ENCODE assay signal across 28 cellular contexts in the genomic region with DNA sequence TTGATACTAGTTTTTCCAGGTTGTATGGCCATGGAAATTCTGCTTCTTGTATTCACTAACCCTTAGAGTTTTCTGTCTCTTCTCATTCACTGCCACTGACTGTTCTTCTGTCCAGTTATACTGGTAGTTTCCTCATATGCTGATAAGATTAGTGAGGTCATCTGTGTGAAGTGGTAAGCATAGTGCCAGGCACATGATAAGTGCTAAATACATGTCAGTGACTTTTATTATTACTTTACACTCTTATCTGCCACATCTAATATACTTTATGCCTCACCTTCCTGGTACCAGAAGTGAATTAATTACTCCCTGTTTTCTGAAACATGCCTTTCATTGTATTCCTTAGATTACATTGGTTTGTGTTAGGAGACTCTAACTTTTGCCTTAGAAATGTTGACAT.
DNase-seq lines count a peak whose midpoint lies in the region; ATAC-seq and TF ChIP-seq lines count a peak whose summit lies in the region.
"Had no signal": no experiment of that assay in that cellular context is flagged by ENCODE, and none has a peak within 500 bp of the region (broad histone marks: within the 10 kb centered on the region; RNA-seq: fewer than 3 reads in every experiment).

No MANE protein-coding gene starts in this region.

- intact Hi-C loops in body of pancreas (cut with DNase I) (no loop called here), left cardiac atrium (cut with DNase I) (no loop called here), PC-9 (cut with micrococcal nuclease; ENCODE audit: unreplicated experiment) (no loop called here)

- no peak overlapping the region for H2AK5ac ChIP-seq in trophoblast cell (ENCODE audit: low read length)

- peaks cover 25% of the 10 kb centered on the region for H3K36me3 Mint-ChIP-seq in activated naive CD8-positive, alpha-beta T cell treated with anti-CD3 and anti-CD28 coated beads, Interleukin-2, amount 50 U/mL, for 24 hours (ENCODE audit: low read depth)

- H3K27ac ChIP-seq in body of pancreas (no peak overlapping the region), trophoblast cell (ENCODE audit: low read depth, low read length) (no peak overlapping the region), PC-9 (no peak overlapping the region)
- H3K27ac ChIP-seq: tibial nerve had no signal

- H3K4me3 Mint-ChIP-seq in activated naive CD8-positive, alpha-beta T cell treated with anti-CD3 and anti-CD28 coated beads, Interleukin-2, amount 50 U/mL, for 24 hours, result no peak overlapping the region
- H3K4me3 Mint-ChIP-seq: activated CD8-positive, alpha-beta memory T cell treated with anti-CD3 and anti-CD28 coated beads, Interleukin-2, amount 10 ng/mL, durations not matched to agents 7 days and 5 days; CD8-positive, alpha-beta memory T cell; dendritic cell treated with granulocyte-macrophage colony-stimulating factor and Interleukin-4, amounts not matched to agents 40 ng/mL and 50 ng/mL, for 4 days; IgD-negative memory B cell; memory B cell; stimulated activated naive CD8-positive, alpha-beta T cell treated with anti-CD3 and anti-CD28 coated beads, Interleukin-15, amount 100 ng/mL, for 72 hours; WTC11 had no signal

- H2BK120ac ChIP-seq in trophoblast cell (ENCODE audit: insufficient read depth, low read length, poor library complexity), result no peak overlapping the region

- H4K91ac ChIP-seq in trophoblast cell (ENCODE audit: low read depth, low read length), result no peak overlapping the region

- no peaks in the 10 kb centered on the region for H3K9me2 ChIP-seq in PC-9 (ENCODE audit: insufficient read depth)

- H2BK12ac ChIP-seq in trophoblast cell (ENCODE audit: low read length), result no peak overlapping the region

- no peak overlapping the region for H2AFZ ChIP-seq in trophoblast cell (ENCODE audit: insufficient read depth, low read length, poor library complexity)
- H2AFZ ChIP-seq in PC-9, result no peak overlapping the region

- H3K27me3 ChIP-seq in body of pancreas (no peaks in the 10 kb centered on the region), trophoblast cell (ENCODE audit: insufficient read depth, low read length) (no peaks in the 10 kb centered on the region), PC-9 (ENCODE audit: insufficient read depth, low read depth) (no peaks in the 10 kb centered on the region)
- H3K27me3 ChIP-seq: BE2C, tibial nerve had no signal

- no peak overlapping the region for H3K4ac ChIP-seq in trophoblast cell (ENCODE audit: low read depth, low read length)

- H3K9ac ChIP-seq in trophoblast cell (ENCODE audit: low read length), result no peak overlapping the region

- CTCF ChIA-PET in PC-9 (lab: Charles Lee), result no interaction called here

- H3K9me3 Mint-ChIP-seq in activated naive CD8-positive, alpha-beta T cell treated with anti-CD3 and anti-CD28 coated beads, Interleukin-2, amount 50 U/mL, for 24 hours, result peaks cover 14% of the 10 kb centered on the region

- H4K8ac ChIP-seq in trophoblast cell (ENCODE audit: low read depth, low read length), result no peak overlapping the region

- no peak overlapping the region for H3K23ac ChIP-seq in trophoblast cell (ENCODE audit: low read length)

- H3K18ac ChIP-seq in trophoblast cell (ENCODE audit: low read length), result no peak overlapping the region

- POLR2A ChIA-PET in PC-9 (lab: Charles Lee; ENCODE audit: unreplicated experiment), result interaction anchor here (0.7 kb wide), 1 partner anchor 8 kb away, joined by 3 read pairs; no protein-coding TSS in a partner anchor

- peak; percentile 55 for DNase-seq in HuH-7 (ENCODE audit: low spot score)
- no peak for DNase-seq in body of pancreas
- no peak for DNase-seq in left cardiac atrium
- DNase-seq in trophoblast cell, result peak; percentile 42 to 87
- DNase-seq in PC-9, result no peak
- no peak for DNase-seq in activated naive CD8-positive, alpha-beta T cell treated with anti-CD3 and anti-CD28 coated beads, Interleukin-2, amount 50 U/mL, for 24 hours
- DNase-seq: activated CD8-positive, alpha-beta memory T cell treated with anti-CD3 and anti-CD28 coated beads, Interleukin-2, amount 10 ng/mL, durations not matched to agents 7 days and 5 days; activated naive CD4-positive, alpha-beta T cell treated with Interleukin-2 at 50 U/mL for 16 hours; amygdala; BE2C; CD8-positive, alpha-beta memory T cell; DMS153; NCI-H1048; NCI-H1694 treated with DMSO at 0.1 percent for 48 hours; NCI-H2171; NCI-H524; NK-92 treated with Interleukin-12 subunit alpha and Interleukin-12 subunit beta, amount 100 ng/mL, for 24 hours; posterior cingulate gyrus; SHP77 treated with DMSO at 0.1 percent for 48 hours; stimulated activated CD8-positive, alpha-beta memory T cell treated with anti-CD3 and anti-CD28 coated beads, Interleukin-4, amount 100 ng/mL, for 48 hours; stimulated activated naive CD8-positive, alpha-beta T cell treated with anti-CD3 and anti-CD28 coated beads, Interleukin-15, amount 100 ng/mL, for 72 hours had no signal

- no peak overlapping the region for H3K27ac Mint-ChIP-seq in activated naive CD8-positive, alpha-beta T cell treated with anti-CD3 and anti-CD28 coated beads, Interleukin-2, amount 50 U/mL, for 24 hours
- H3K27ac Mint-ChIP-seq: activated CD8-positive, alpha-beta memory T cell treated with anti-CD3 and anti-CD28 coated beads, Interleukin-2, amount 10 ng/mL, durations not matched to agents 7 days and 5 days; CD8-positive, alpha-beta memory T cell; dendritic cell treated with granulocyte-macrophage colony-stimulating factor and Interleukin-4, amounts not matched to agents 40 ng/mL and 50 ng/mL, for 4 days; IgD-negative memory B cell; memory B cell; stimulated activated naive CD8-positive, alpha-beta T cell treated with anti-CD3 and anti-CD28 coated beads, Interleukin-15, amount 100 ng/mL, for 72 hours; WTC11 had no signal

- H3K36me3 ChIP-seq in body of pancreas (replicated peaks in 1 of 2; ENCODE audit: insufficient read depth in 1 of 2, low read depth in 2 of 2), result peaks cover 0 to 5% of the 10 kb centered on the region in 2 donors
- H3K36me3 ChIP-seq in trophoblast cell (ENCODE audit: control insufficient read depth in 1 of 2, insufficient read depth in 2 of 2, low read length in 2 of 2), result peaks cover 8 to 24% of the 10 kb centered on the region in 2 experiments
- no peaks in the 10 kb centered on the region for H3K36me3 ChIP-seq in PC-9 (ENCODE audit: low read depth)
- H3K36me3 ChIP-seq: BE2C had no signal

- H4K12ac ChIP-seq in trophoblast cell (ENCODE audit: low read depth, low read length), result no peak overlapping the region

- no peak overlapping the region for H3K4me3 ChIP-seq in body of pancreas
- H3K4me3 ChIP-seq in trophoblast cell (ENCODE audit: low read depth, low read length), result no peak overlapping the region
- H3K4me3 ChIP-seq in PC-9, result no peak overlapping the region
- H3K4me3 ChIP-seq: tibial nerve had no signal

- no TSS peak for BruUV-seq in PC-9 (replicated peaks; lab: Mats Ljungman, UMichigan)

- H3K27me3 Mint-ChIP-seq in activated naive CD8-positive, alpha-beta T cell treated with anti-CD3 and anti-CD28 coated beads, Interleukin-2, amount 50 U/mL, for 24 hours, result no peaks in the 10 kb centered on the region
- H3K27me3 Mint-ChIP-seq: activated CD8-positive, alpha-beta memory T cell treated with anti-CD3 and anti-CD28 coated beads, Interleukin-2, amount 10 ng/mL, durations not matched to agents 7 days and 5 days; CD8-positive, alpha-beta memory T cell; dendritic cell treated with granulocyte-macrophage colony-stimulating factor and Interleukin-4, amounts not matched to agents 40 ng/mL and 50 ng/mL, for 4 days; IgD-negative memory B cell; memory B cell; stimulated activated naive CD8-positive, alpha-beta T cell treated with anti-CD3 and anti-CD28 coated beads, Interleukin-15, amount 100 ng/mL, for 72 hours had no signal

- H3K79me1 ChIP-seq in trophoblast cell (ENCODE audit: low read length), result no peaks in the 10 kb centered on the region

- H3F3A ChIP-seq in PC-9 (ENCODE audit: insufficient read depth, low read depth), result no peaks in the 10 kb centered on the region; the same call in 1 of the 2 replicates

- no peaks in the 10 kb centered on the region for H3K79me2 ChIP-seq in trophoblast cell (ENCODE audit: control insufficient read depth, insufficient read depth, low read length, poor library complexity)
- no peaks in the 10 kb centered on the region for H3K79me2 ChIP-seq in PC-9 (ENCODE audit: low read depth)

- H3K4me1 ChIP-seq in body of pancreas (no peaks in the 10 kb centered on the region), trophoblast cell (ENCODE audit: control insufficient read depth in 1 of 2, insufficient read depth in 2 of 2, low read length in 2 of 2) (peaks cover 0 to 4% of the 10 kb centered on the region in 2 experiments), PC-9 (replicated peaks; ENCODE audit: insufficient read depth) (peaks cover 12% of the 10 kb centered on the region; the same call in 1 of the 2 replicates)
- H3K4me1 ChIP-seq: tibial nerve had no signal

- TF ChIP-seq CTCF in body of pancreas (IDR thresholded peaks at IDR 0.05) (no peak), PC-9 (conservative IDR thresholded peaks at IDR 0.05) (no peak)

- H2BK5ac ChIP-seq in trophoblast cell (ENCODE audit: low read depth, low read length, poor library complexity), result no peak overlapping the region

- no peaks in the 10 kb centered on the region for H4K20me1 ChIP-seq in PC-9 (ENCODE audit: insufficient read depth)

- ATAC-seq in body of pancreas, result peak; percentile 79
- ATAC-seq in left cardiac atrium, result peak; percentile 71 to 79
- ATAC-seq in HG03025 (IDR thresholded peaks at IDR 0.05; ENCODE audit: low FRiP score, unreplicated experiment), result no peak
- no peak for ATAC-seq in GM21786 (IDR thresholded peaks at IDR 0.05; ENCODE audit: unreplicated experiment)
- no peak for ATAC-seq in activated naive CD8-positive, alpha-beta T cell treated with anti-CD3 and anti-CD28 coated beads, Interleukin-2, amount 50 U/mL, for 24 hours
- ATAC-seq: activated CD8-positive, alpha-beta memory T cell treated with anti-CD3 and anti-CD28 coated beads, Interleukin-2, amount 10 ng/mL, durations not matched to agents 7 days and 5 days; stimulated activated naive CD8-positive, alpha-beta T cell treated with anti-CD3 and anti-CD28 coated beads, Interleukin-15, amount 100 ng/mL, for 72 hours; WTC11 had no signal

- H3K4me2 ChIP-seq in trophoblast cell (ENCODE audit: low read length), result no peak overlapping the region
- H3K4me2 ChIP-seq in PC-9, result no peak overlapping the region

- no peaks in the 10 kb centered on the region for H3K4me1 Mint-ChIP-seq in activated naive CD8-positive, alpha-beta T cell treated with anti-CD3 and anti-CD28 coated beads, Interleukin-2, amount 50 U/mL, for 24 hours
- H3K4me1 Mint-ChIP-seq: IgD-negative memory B cell; memory B cell; stimulated activated naive CD8-positive, alpha-beta T cell treated with anti-CD3 and anti-CD28 coated beads, Interleukin-15, amount 100 ng/mL, for 72 hours had no signal

- peaks cover 0 to 5% (median 0%) of the 10 kb centered on the region in 3 donors for H3K9me3 ChIP-seq in body of pancreas
- peaks cover 1% of the 10 kb centered on the region for H3K9me3 ChIP-seq in trophoblast cell (ENCODE audit: insufficient read depth, low read depth, low read length)
- H3K9me3 ChIP-seq in PC-9 (ENCODE audit: insufficient read depth, low read depth), result no peaks in the 10 kb centered on the region
- H3K9me3 ChIP-seq: BE2C had no signal

- H3K14ac ChIP-seq in trophoblast cell (ENCODE audit: low read length), result no peak overlapping the region

- TF ChIP-seq POLR2A in body of pancreas (IDR thresholded peaks at IDR 0.05), result no peak

Comparison
In these comparisons a context has a peak if more than half of its experiments do, and no peak if none do; other contexts are left out.
1. DNase-seq: peak in HuH-7 (single experiment) and trophoblast cell (2 of 2); none in body of pancreas (0 of 4), left cardiac atrium (single experiment), PC-9 (0 of 2) and activated naive CD8-positive, alpha-beta T cell treated with anti-CD3 and anti-CD28 coated beads, Interleukin-2, amount 50 U/mL, for 24 hours (single experiment).
2. ATAC-seq: peak in body of pancreas (single experiment) and left cardiac atrium (2 of 2); none in HG03025 (single experiment), GM21786 (single experiment) and activated naive CD8-positive, alpha-beta T cell treated with anti-CD3 and anti-CD28 coated beads, Interleukin-2, amount 50 U/mL, for 24 hours (single experiment).